26 cellular contexts compared by ENCODE assay signal in genomic region chr4:15670576-15670975, GRCh38. TPM values are rescaled to one million over a fixed set of nuclear protein-coding genes. Genes with fewer than 3 reads are reported as not detected.
DNase-seq lines count a peak whose midpoint lies in the region; ATAC-seq and TF ChIP-seq lines count a peak whose summit lies in the region.
"Had no signal": no experiment of that assay in that cellular context is flagged by ENCODE, and none has a peak within 500 bp of the region (broad histone marks: within the 10 kb centered on the region; RNA-seq: fewer than 3 reads in every experiment).

No MANE protein-coding gene starts in this region.

- H3K27ac Mint-ChIP-seq in stimulated activated naive B cell treated with anti-CD40 and anti-IgM and Interleukin-4, amounts not matched to agents 10 μg/mL and 1 μg/mL and 100 μg/mL, for 72 hours, result peak overlapping the region; percentile 73
- H3K27ac Mint-ChIP-seq: CD8-positive, alpha-beta T cell had no signal

- ATAC-seq in stimulated activated naive B cell treated with anti-CD40 and anti-IgM and Interleukin-4, amounts not matched to agents 10 μg/mL and 1 μg/mL and 100 μg/mL, for 72 hours (replicated peaks), result no peak
- no peak for ATAC-seq in body of pancreas
- ATAC-seq: CD8-positive, alpha-beta T cell had no signal

- peak overlapping the region; percentile 32 to 52 for H3K4me3 Mint-ChIP-seq in stimulated activated naive B cell treated with anti-CD40 and anti-IgM and Interleukin-4, amounts not matched to agents 10 μg/mL and 1 μg/mL and 100 μg/mL, for 72 hours
- H3K4me3 Mint-ChIP-seq: CD8-positive, alpha-beta T cell had no signal

- H3K4me1 Mint-ChIP-seq in stimulated activated naive B cell treated with anti-CD40 and anti-IgM and Interleukin-4, amounts not matched to agents 10 μg/mL and 1 μg/mL and 100 μg/mL, for 72 hours, result peaks cover 8 to 28% of the 10 kb centered on the region in 2 donors

- H3K4me2 ChIP-seq in BLaER1 (peak overlapping the region; percentile 49), OCI-LY1 (ENCODE audit: low read length) (peak overlapping the region; percentile 20; the same call in 1 of the 2 replicates)

- H3K27ac ChIP-seq in BLaER1 (peak overlapping the region; percentile 73), OCI-LY1 (ENCODE audit: low read depth, low read length, poor library complexity, severe bottlenecking) (peak overlapping the region; percentile 46), epithelial cell of prostate (peak overlapping the region; percentile 51), body of pancreas (no peak overlapping the region)

- H3K9me3 ChIP-seq in BLaER1 (peaks cover 5% of the 10 kb centered on the region; the same call in 1 of the 2 replicates), OCI-LY1 (ENCODE audit: low read length) (no peaks in the 10 kb centered on the region), body of pancreas (no peaks in the 10 kb centered on the region)
- H3K9me3 ChIP-seq: Caco-2 had no signal

- no peak overlapping the region for H3K9ac ChIP-seq in BLaER1
- H3K9ac ChIP-seq in OCI-LY1 (ENCODE audit: low read length), result no peak overlapping the region

- H3K27me3 ChIP-seq in BLaER1 (no peaks in the 10 kb centered on the region), OCI-LY1 (ENCODE audit: insufficient read depth, low read length) (no peaks in the 10 kb centered on the region), body of pancreas (no peaks in the 10 kb centered on the region)

- no peak for TF ChIP-seq POLR2A in body of pancreas (IDR thresholded peaks at IDR 0.05)

- WGBS in body of pancreas, 2 donors, result 87 to 89% methylated on average over 3 of the region's 3 CpGs

- H3K9me3 Mint-ChIP-seq in stimulated activated naive B cell treated with anti-CD40 and anti-IgM and Interleukin-4, amounts not matched to agents 10 μg/mL and 1 μg/mL and 100 μg/mL, for 72 hours, result no peaks in the 10 kb centered on the region
- H3K9me3 Mint-ChIP-seq: CD8-positive, alpha-beta T cell had no signal

- 0 out of 2 replicates have a peak overlapping the region, but pooled peaks have one; percentile 1 for H3K4me3 ChIP-seq in BLaER1
- H3K4me3 ChIP-seq in OCI-LY1 (ENCODE audit: low read depth, low read length, poor library complexity, severe bottlenecking), result no peak overlapping the region
- no peak overlapping the region for H3K4me3 ChIP-seq in body of pancreas

- no peaks in the 10 kb centered on the region for H4K20me1 ChIP-seq in BLaER1
- H4K20me1 ChIP-seq in OCI-LY1 (ENCODE audit: insufficient read depth, low read length), result no peaks in the 10 kb centered on the region

- H2AFZ ChIP-seq in OCI-LY1 (ENCODE audit: low read length), result no peak overlapping the region

- H3K36me3 ChIP-seq in BLaER1 (peaks cover 36% of the 10 kb centered on the region), OCI-LY1 (ENCODE audit: insufficient read depth, low read length) (peaks cover 5% of the 10 kb centered on the region; the same call in 1 of the 2 replicates), body of pancreas (replicated peaks in 1 of 2; ENCODE audit: insufficient read depth in 1 of 2, low read depth in 2 of 2) (no peaks in the 10 kb centered on the region)

- intact Hi-C loops in body of pancreas (cut with DNase I), result no loop called here

- H3K27me3 Mint-ChIP-seq in stimulated activated naive B cell treated with anti-CD40 and anti-IgM and Interleukin-4, amounts not matched to agents 10 μg/mL and 1 μg/mL and 100 μg/mL, for 72 hours, result no peaks in the 10 kb centered on the region

- H3K36me3 Mint-ChIP-seq in stimulated activated naive B cell treated with anti-CD40 and anti-IgM and Interleukin-4, amounts not matched to agents 10 μg/mL and 1 μg/mL and 100 μg/mL, for 72 hours, result no peaks in the 10 kb centered on the region
- H3K36me3 Mint-ChIP-seq: CD8-positive, alpha-beta T cell had no signal

- peaks cover 11% of the 10 kb centered on the region for H3K79me2 ChIP-seq in OCI-LY1 (ENCODE audit: insufficient read depth, low read length)

- H3K4me1 ChIP-seq in BLaER1, result peaks cover 81% of the 10 kb centered on the region
- peaks cover 30% of the 10 kb centered on the region for H3K4me1 ChIP-seq in OCI-LY1 (ENCODE audit: insufficient read depth, low read length, severe bottlenecking)
- H3K4me1 ChIP-seq in body of pancreas, result no peaks in the 10 kb centered on the region
- H3K4me1 ChIP-seq: Caco-2 had no signal

- TF ChIP-seq CTCF in OCI-LY1 (IDR thresholded peaks at IDR 0.05; ENCODE audit: low read length) (no peak), body of pancreas (IDR thresholded peaks at IDR 0.05) (no peak)

- no peaks in the 10 kb centered on the region for H3K9me2 ChIP-seq in OCI-LY1 (ENCODE audit: low read depth, low read length)

- H3F3A ChIP-seq in OCI-LY1 (ENCODE audit: insufficient read depth, low read length), result no peaks in the 10 kb centered on the region

- DNase-seq in epithelial cell of prostate (ENCODE audit: low read depth, low spot score), result no peak
- DNase-seq in stimulated activated naive B cell treated with anti-CD40 and anti-IgM and Interleukin-4, amounts not matched to agents 10 μg/mL and 1 μg/mL and 100 μg/mL, for 72 hours, result no peak
- DNase-seq in body of pancreas, result no peak
- DNase-seq in OCI-M1 (lab: John Stamatoyannopoulos, UW), result no peak
- no peak for DNase-seq in globus pallidus (ENCODE audit: low spot score)
- no peak for DNase-seq in T-helper 2 cell
- DNase-seq: 8988T; ACHN; C1 segment of cervical spinal cord; Caco-2; CD8-positive, alpha-beta T cell; GF-D8; IMR-90; KG1; NCI-H1048; NCI-H1417; NCI-H1694; NCI-H2029 treated with DMSO at 0.1 percent for 48 hours; NCI-H446 treated with DMSO at 0.1 percent for 48 hours; NCI-H526; NCI-H82; NK-92 treated with Interleukin-12 subunit alpha and Interleukin-12 subunit beta, amount 100 ng/mL, for 24 hours; RPMI8226; SHP77 treated with DMSO at 0.1 percent for 48 hours had no signal

RNA-seq across cellular contexts. Expression of gene FAM200B, which starts 11.1 kb away (rescaled TPM):
- total RNA-seq in body of pancreas, result 10 to 100 TPM; 15.6 to 20.8 TPM

RNA-seq across cellular contexts. Expression of gene FBXL5, which starts 15.4 kb away (rescaled TPM):
- total RNA-seq in body of pancreas, result 10 to 100 TPM; 52.4 to 56.0 TPM

RNA-seq across cellular contexts. Expression of gene BST1, which starts 32.3 kb away (rescaled TPM):
- 1 to 10 TPM in 1 of 2 donors, under 1 TPM in 1; 0.99 to 1.6 TPM for total RNA-seq in body of pancreas

Comparison
In these comparisons a context has a peak if more than half of its experiments do, and no peak if none do; other contexts are left out.
1. H3K27ac ChIP-seq: peak in BLaER1 (single experiment), OCI-LY1 (single experiment) and epithelial cell of prostate (single experiment); none in body of pancreas (0 of 4).